ENCODE assay signal across 19 cellular contexts in genomic region chr16:72979974-72980373, GRCh38.
"Had no signal": no experiment of that assay in that cellular context is flagged by ENCODE, and none has a peak within 500 bp of the region (broad histone marks: within the 10 kb centered on the region; RNA-seq: fewer than 3 reads in every experiment).

No MANE protein-coding gene starts in this region.

- H3K4me3 ChIP-seq: esophagus muscularis mucosa, gastrocnemius medialis, left ventricle myocardium inferior, lung, smooth muscle cell, upper lobe of right lung, vagina had no signal

- H3K27me3 ChIP-seq: esophagus muscularis mucosa, gastrocnemius medialis, neutrophil, upper lobe of right lung, vagina had no signal

- H3K4me2 ChIP-seq: smooth muscle cell had no signal

- FAIRE-seq: endometrium, kidney had no signal

- H3K27ac ChIP-seq: esophagus muscularis mucosa, left ventricle myocardium inferior, neutrophil, upper lobe of right lung, vagina had no signal

- H3K36me3 ChIP-seq: esophagus muscularis mucosa, gastrocnemius medialis, left ventricle myocardium inferior, neutrophil, upper lobe of right lung, vagina had no signal

- DNase-seq: effector memory CD4-positive, alpha-beta T cell; gastrocnemius medialis; glutamatergic neuron; kidney; left cardiac atrium; left ventricle myocardium inferior; mesenchymal stem cell; midbrain; nephron progenitor cell; right cardiac atrium; stimulated activated CD4-positive, alpha-beta T cell treated with anti-CD3 and anti-CD28 coated beads, Interleukin-2, amount 100 ng/mL, for 48 hours; stimulated activated naive CD4-positive, alpha-beta T cell treated with Interleukin-2 at 50 U/mL for 16 hours; upper lobe of right lung had no signal

- ATAC-seq: gastrocnemius medialis, left cardiac atrium, right cardiac atrium, upper lobe of right lung had no signal

- H3K9me3 ChIP-seq: esophagus muscularis mucosa, gastrocnemius medialis, left ventricle myocardium inferior, neutrophil, upper lobe of right lung, vagina had no signal
